In genomic region chr6:157646012-157646411, GRCh38 we compare ENCODE assay signal across 16 cellular contexts.
"Had no signal": no experiment of that assay in that cellular context is flagged by ENCODE, and none has a peak within 500 bp of the region (broad histone marks: within the 10 kb centered on the region; RNA-seq: fewer than 3 reads in every experiment).

No MANE protein-coding gene starts in this region.

- H3K36me3 ChIP-seq: brain microvascular endothelial cell, transverse colon, vagina had no signal

- H3K4me3 Mint-ChIP-seq: activated naive CD8-positive, alpha-beta T cell treated with anti-CD3 and anti-CD28 coated beads, Interleukin-2, amount 10 ng/mL, durations not matched to agents 7 days and 5 days; mesothelial cell of epicardium had no signal

- H3K4me1 ChIP-seq: transverse colon had no signal

- H3K9me3 ChIP-seq: transverse colon, vagina had no signal

- H3K27ac ChIP-seq: brain microvascular endothelial cell, transverse colon, vagina had no signal

- H3K9me3 Mint-ChIP-seq: activated naive CD8-positive, alpha-beta T cell treated with anti-CD3 and anti-CD28 coated beads, Interleukin-2, amount 10 ng/mL, durations not matched to agents 7 days and 5 days; mesothelial cell of epicardium had no signal

- H3K27ac Mint-ChIP-seq: activated naive CD8-positive, alpha-beta T cell treated with anti-CD3 and anti-CD28 coated beads, Interleukin-2, amount 10 ng/mL, durations not matched to agents 7 days and 5 days; mesothelial cell of epicardium had no signal

- H3K27me3 ChIP-seq: brain microvascular endothelial cell, transverse colon, vagina had no signal

- DNase-seq: activated CD4-positive, alpha-beta T cell treated with anti-CD3 and anti-CD28 coated beads, Interleukin-2, amount 50 U/mL, for 4 hours; activated CD4-positive, CD25-positive, alpha-beta regulatory T cell treated with anti-CD3 and anti-CD28 coated beads, Interleukin-2, amount 50 U/mL, for 72 hours; activated naive CD4-positive, alpha-beta T cell; activated naive CD8-positive, alpha-beta T cell treated with anti-CD3 and anti-CD28 coated beads, Interleukin-2, amount 10 ng/mL, durations not matched to agents 7 days and 5 days; activated T-cell treated with anti-CD3 and anti-CD28 coated beads for 4 hours; brain microvascular endothelial cell; cerebellar nuclear complex; effector CD8-positive, alpha-beta T cell; foreskin melanocyte; stimulated activated CD4-positive, alpha-beta T cell treated with anti-CD3 and anti-CD28 coated beads, Interleukin-12 subunit alpha, Interleukin-12 subunit beta, amount 100 ng/mL, for 4 hours; stimulated activated naive CD4-positive, alpha-beta T cell; T-helper 2 cell; transverse colon had no signal

- H3K4me3 ChIP-seq: lung, transverse colon, vagina had no signal
